ENCODE assay signal across 8 cellular contexts in the genomic region with DNA sequence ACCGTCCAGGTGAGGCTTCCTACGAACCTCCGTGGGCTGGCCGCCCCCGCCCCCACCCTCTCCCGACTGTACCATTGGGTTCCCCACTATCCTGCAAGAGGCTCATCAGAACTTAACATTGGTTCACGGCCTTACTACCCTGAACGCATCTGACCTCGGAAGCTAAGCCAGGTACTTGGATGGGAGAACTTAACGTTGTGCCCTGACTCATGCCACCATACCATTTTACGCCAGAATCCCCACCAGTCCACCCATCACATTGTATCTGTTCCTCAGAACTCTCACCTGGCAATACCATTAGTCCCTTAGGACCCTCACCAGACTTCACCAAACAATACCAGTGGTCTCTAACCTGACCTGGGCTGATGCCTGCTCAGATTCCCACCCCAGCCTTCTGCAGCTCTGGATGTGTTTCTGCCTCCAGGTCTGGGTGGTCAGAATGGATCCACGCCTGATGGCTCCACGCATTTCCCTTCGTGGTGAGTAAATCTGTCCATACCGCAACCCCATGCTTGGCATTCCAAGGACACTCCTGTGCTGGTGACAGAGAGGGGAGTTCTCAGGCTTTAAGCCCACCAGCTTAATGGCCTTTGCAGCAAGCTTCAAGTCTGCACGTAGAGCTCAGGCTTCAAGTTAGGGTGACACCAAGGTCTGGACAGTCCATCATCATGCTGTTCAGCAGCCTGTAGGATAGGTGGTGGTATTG. TPM values are rescaled to one million over a fixed set of nuclear protein-coding genes. Genes with fewer than 3 reads are reported as not detected.
A peak's percentile ranks its signal among the peaks of the same experiment; 100 is the strongest.
DNase-seq lines count a peak whose midpoint lies in the region; ATAC-seq, FAIRE-seq and TF ChIP-seq lines count a peak whose summit lies in the region.

No MANE protein-coding gene starts in this region.

- ATAC-seq in A549 (no peak; a peak in 2 of 6 replicates), IMR-90 (ENCODE audit: low read depth) (no peak), GM19023 (IDR thresholded peaks at IDR 0.05; ENCODE audit: unreplicated experiment) (no peak), HG03135 (IDR thresholded peaks at IDR 0.05; ENCODE audit: unreplicated experiment) (no peak)

- H3K23ac ChIP-seq in IMR-90 (ENCODE audit: low read depth, low read length), result peak overlapping the region; percentile 91

- H3K4me3 ChIP-seq in A549 (peak overlapping the region; percentile 78), IMR-90 (ENCODE audit: insufficient read depth, low read depth, low read length) (peak overlapping the region; percentile 67), mammary epithelial cell (replicated peaks in 1 of 3; ENCODE audit: insufficient read depth in 1 of 3, low read depth in 2 of 3, low read length in 3 of 3) (peak overlapping the region; percentile 54 to 90 (median 83)), mononuclear cell (ENCODE audit: low read length) (peak overlapping the region; percentile 98)

- H3K18ac ChIP-seq in IMR-90 (ENCODE audit: low read depth, low read length), result peak overlapping the region; percentile 54

- H4K20me1 ChIP-seq in IMR-90 (ENCODE audit: insufficient read depth, low read length) (peaks cover 34% of the 10 kb centered on the region), mammary epithelial cell (ENCODE audit: insufficient read depth, low read length) (peaks cover 3% of the 10 kb centered on the region)

- intact Hi-C loops in IMR-90 (cut with micrococcal nuclease), result loop anchor here (5.0 kb wide), 1 partner anchor 260 kb away; the partner anchor contains the start of gene APEH
- intact Hi-C loops in mammary epithelial cell (cut with micrococcal nuclease), result loop anchor here (1.0 to 2.0 kb wide), 4 partner anchors 34 to 242 kb away; partner anchors contain the start of genes GPX1, KLHDC8B and USP4

- no peaks in the 10 kb centered on the region for H3K9me3 ChIP-seq in A549
- H3K9me3 ChIP-seq in IMR-90 (ENCODE audit: control insufficient read depth, insufficient read depth, low read length), result no peaks in the 10 kb centered on the region
- no peaks in the 10 kb centered on the region for H3K9me3 ChIP-seq in mammary epithelial cell (replicated peaks; ENCODE audit: insufficient read depth, low read length)
- no peaks in the 10 kb centered on the region for H3K9me3 ChIP-seq in mononuclear cell (ENCODE audit: low read depth, low read length)

- H2AFZ ChIP-seq in IMR-90 (replicated peaks; ENCODE audit: low read length, poor library complexity), result peak overlapping the region; percentile 93
- peak overlapping the region; percentile 79 for H2AFZ ChIP-seq in mammary epithelial cell (ENCODE audit: low read depth, low read length)

- H3K4me1 ChIP-seq in A549 (peaks cover 32% of the 10 kb centered on the region), IMR-90 (ENCODE audit: control insufficient read depth, insufficient read depth, low read length) (peaks cover 9% of the 10 kb centered on the region), mammary epithelial cell (ENCODE audit: insufficient read depth, low read length) (peaks cover 35% of the 10 kb centered on the region), mononuclear cell (ENCODE audit: insufficient read depth, low read length) (peaks cover 83% of the 10 kb centered on the region)

- H3K9me1 ChIP-seq in IMR-90 (ENCODE audit: insufficient read depth, low read length), result peaks cover 30% of the 10 kb centered on the region

- H3K4ac ChIP-seq in IMR-90 (ENCODE audit: low read depth, low read length), result peak overlapping the region; percentile 98

- H2BK20ac ChIP-seq in IMR-90 (ENCODE audit: low read depth, low read length), result no peak overlapping the region; the same call in 1 of the 2 replicates

- H4K5ac ChIP-seq in IMR-90 (ENCODE audit: low read depth, low read length), result peak overlapping the region; percentile 81

- H2BK15ac ChIP-seq in IMR-90 (ENCODE audit: low read depth, low read length), result peak overlapping the region; percentile 34; the same call in 1 of the 3 replicates

- dilution Hi-C loops in IMR-90 (cut with HindIII; ENCODE audit: low sequenced_read_pairs, unreplicated experiment), result no loop called here
- dilution Hi-C loops in mammary epithelial cell (cut with HindIII; ENCODE audit: low sequenced_read_pairs), result loop anchor here (5.0 kb wide), 4 partner anchors 65 to 330 kb away; partner anchors contain the start of gene KLHDC8B

- peaks cover 12 to 53% of the 10 kb centered on the region in 2 experiments; a peak in 3 of 4 replicates for H3K79me1 ChIP-seq in IMR-90 (ENCODE audit: low read depth in 1 of 2, low read length in 2 of 2)

- peak overlapping the region; percentile 99 for H2AK9ac ChIP-seq in IMR-90 (replicated peaks; ENCODE audit: low read depth, low read length, poor library complexity)

- H4K8ac ChIP-seq in IMR-90 (ENCODE audit: low read depth in 2 of 2, low read length in 2 of 2), result peak overlapping the region; percentile 95 to 97

- POLR2A ChIA-PET in A549 (lab: Yijun Ruan, JAX), result interaction anchor here (1.5 kb wide), 1 partner anchor 73 kb away, joined by 4 read pairs; the partner anchor contains the start of gene USP4
- POLR2A ChIA-PET in IMR-90 (lab: Charles Lee; ENCODE audit: unreplicated experiment), result no interaction called here

- H3K27me3 ChIP-seq in IMR-90 (ENCODE audit: control insufficient read depth, insufficient read depth, low read length), result no peaks in the 10 kb centered on the region
- no peaks in the 10 kb centered on the region for H3K27me3 ChIP-seq in mammary epithelial cell (ENCODE audit: insufficient read depth, low read length)
- H3K27me3 ChIP-seq in mononuclear cell (ENCODE audit: insufficient read depth, low read length), result no peaks in the 10 kb centered on the region

- H3K4me2 ChIP-seq in A549, result peak overlapping the region; percentile 100
- peak overlapping the region; percentile 96 for H3K4me2 ChIP-seq in IMR-90 (ENCODE audit: low read depth, low read length)
- H3K4me2 ChIP-seq in mammary epithelial cell (ENCODE audit: insufficient read depth, low read depth, low read length), result peak overlapping the region; percentile 88

- H2AK5ac ChIP-seq in IMR-90 (ENCODE audit: low read depth, low read length), result peak overlapping the region; percentile 100

- H2BK120ac ChIP-seq in IMR-90 (ENCODE audit: low read depth, low read length), result peak overlapping the region; percentile 52

- BruUV-seq in IMR-90 (replicated peaks; lab: Mats Ljungman, UMichigan) (no TSS peak), mammary epithelial cell (replicated peaks; lab: Mats Ljungman, UMichigan) (no TSS peak)

- in situ Hi-C loops in IMR-90 (cut with MboI; ENCODE audit: low sequenced_read_pairs), result loop anchor here (5.0 kb wide), 1 partner anchor 60 kb away; no protein-coding TSS in a partner anchor
- in situ Hi-C loops in mammary epithelial cell (cut with MboI; ENCODE audit: low sequenced_read_pairs in 2 of 2), result no loop called here

- DNase-seq in A549 (ENCODE audit: low read depth in 1 of 2, low spot score in 1 of 2), result no peak
- DNase-seq in IMR-90, result no peak
- no peak for DNase-seq in mammary epithelial cell
- DNase-seq in HCEC 1CT, result no peak
- DNase-seq in COLO668 (lab: John Stamatoyannopoulos, UW; ENCODE audit: unreplicated experiment), result no peak

- H3K27ac ChIP-seq in A549, result peak overlapping the region; percentile 90 to 97
- H3K27ac ChIP-seq in IMR-90 (ENCODE audit: insufficient read depth, low read length), result peak overlapping the region; percentile 86
- H3K27ac ChIP-seq in mammary epithelial cell (ENCODE audit: insufficient read depth, low read depth, low read length), result peak overlapping the region; percentile 76

- CTCF ChIA-PET in A549 (lab: Yijun Ruan, JAX) (interaction anchor here (0.6 to 1.4 kb wide), 3 partner anchors 10 to 90 kb away, joined by 3 to 5 read pairs (median 3); no protein-coding TSS in a partner anchor), IMR-90 (lab: Yijun Ruan, JAX) (no interaction called here), mammary epithelial cell (lab: Charles Lee; ENCODE audit: low non-redundant PET) (no interaction called here)

- H3K79me2 ChIP-seq in mammary epithelial cell (ENCODE audit: insufficient read depth, low read length), result peaks cover 62% of the 10 kb centered on the region

- TF ChIP-seq POLR2A in A549 (IDR thresholded peaks at IDR 0.05; ENCODE audit: low read length), result no peak
- TF ChIP-seq POLR2A in IMR-90 (IDR thresholded peaks at IDR 0.05; ENCODE audit: low read depth, low read length), result no peak

- peaks cover 25% of the 10 kb centered on the region for H3K36me3 ChIP-seq in IMR-90 (ENCODE audit: control insufficient read depth, insufficient read depth, low read length)
- H3K36me3 ChIP-seq in mammary epithelial cell (ENCODE audit: insufficient read depth, low read length), result peaks cover 5% of the 10 kb centered on the region

- H3K56ac ChIP-seq in IMR-90 (ENCODE audit: extremely low read depth, insufficient read depth, low read length), result peak overlapping the region; percentile 91

- H3K14ac ChIP-seq in IMR-90 (replicated peaks; ENCODE audit: low read depth, low read length), result peak overlapping the region; percentile 98

- TF ChIP-seq RAD21 in A549 (conservative IDR thresholded peaks at IDR 0.05 in 1 of 2, IDR thresholded peaks at IDR 0.05 in 1 of 2) (no peak), IMR-90 (IDR thresholded peaks at IDR 0.05; ENCODE audit: low read length) (no peak)

- H3K9ac ChIP-seq in IMR-90 (ENCODE audit: low read depth, low read length), result peak overlapping the region; percentile 94
- peak overlapping the region; percentile 77 for H3K9ac ChIP-seq in mammary epithelial cell (ENCODE audit: insufficient read depth, low read length)

- H4K91ac ChIP-seq in IMR-90 (ENCODE audit: insufficient read depth, low read depth, low read length), result peak overlapping the region; percentile 97

- no peak for TF ChIP-seq EP300 in A549 (IDR thresholded peaks at IDR 0.05)

- peak overlapping the region; percentile 88 for H2BK5ac ChIP-seq in IMR-90 (ENCODE audit: low read depth, low read length, poor library complexity, severe bottlenecking)

- WGBS in A549 (ENCODE audit: missing lambda C conversion rate), result 25% methylated on average over 12 of the region's 16 CpGs
- WGBS in IMR-90 (ENCODE audit: extremely low coverage in 2 of 2, insufficient read length in 1 of 2), 2 experiments, result 49% methylated on average over 14 of the region's 16 CpGs; no CpG with 5 or more reads in 1 of the 2 experiments
- 12% methylated on average over 12 of the region's 16 CpGs for WGBS in mammary epithelial cell (ENCODE audit: low coverage, missing lambda C conversion rate)

- TF ChIP-seq CTCF in A549 (IDR thresholded peaks at IDR 0.05), result no peak
- TF ChIP-seq CTCF in IMR-90 (conservative IDR thresholded peaks at IDR 0.05; ENCODE audit: low read depth, low read length), result no peak
- TF ChIP-seq CTCF in mammary epithelial cell (conservative IDR thresholded peaks at IDR 0.05 in 1 of 2, IDR thresholded peaks at IDR 0.05 in 1 of 2; ENCODE audit: extremely low read depth in 1 of 2, insufficient read depth in 1 of 2, low read depth in 1 of 2, low read length in 2 of 2), result no peak

- FAIRE-seq in A549 (lab: Jason Lieb, UNC), result no peak

RNA-seq across cellular contexts. Expression of gene TCTA, which starts 0.6 kb away (rescaled TPM):
- polyA plus RNA-seq in A549 (2011; rRNA removed), result 14.8 and 19.9 TPM in 2 replicates
- polyA plus RNA-seq in A549 (2012; cell fraction: cytosol; rRNA removed), result 18.3 and 25.8 TPM in 2 replicates
- polyA plus RNA-seq in A549 (2012; cell fraction: nucleus; rRNA removed), result 6.0 and 9.5 TPM in 2 replicates
- 14.6 to 17.0 TPM (median 15.6 TPM) in 3 replicates for polyA plus RNA-seq in A549 (2017; fragmentation: RNase III; extraction: RNeasy Plus Mini Kit Qiagen cat#74134 plus additional on column Dnase treatment)
- polyA minus RNA-seq in A549 (2011; rRNA and poly(A)+ RNA removed), result 15.2 and 19.4 TPM in 2 replicates
- 12.8 and 15.1 TPM in 2 replicates for total RNA-seq in IMR-90 (2012; rRNA removed)
- polyA plus RNA-seq in IMR-90 (2012; rRNA removed), result 43.2 and 46.6 TPM in 2 replicates
- 32.0 and 57.4 TPM in 2 replicates for polyA plus RNA-seq in IMR-90 (2012; cell fraction: cytosol; rRNA removed)
- 14.9 and 15.1 TPM in 2 replicates for polyA plus RNA-seq in IMR-90 (2012; cell fraction: nucleus; rRNA removed; ENCODE audit: low replicate concordance)
- total RNA-seq in mammary epithelial cell, result 10 to 100 TPM; 17.3 to 21.7 TPM
- polyA plus RNA-seq in mammary epithelial cell, result 29.2 TPM
- 30.4 TPM for polyA minus RNA-seq in mammary epithelial cell
- total RNA-seq in mononuclear cell, result 15.3 TPM

RNA-seq across cellular contexts. Expression of gene RHOA, which starts 1.0 kb away (rescaled TPM):
- polyA plus RNA-seq in A549 (2011; rRNA removed) (332 and 343 TPM in 2 replicates), A549 (2017; fragmentation: RNase III; extraction: RNeasy Plus Mini Kit Qiagen cat#74134 plus additional on column Dnase treatment) (549 to 596 TPM (median 587 TPM) in 3 replicates), IMR-90 (2012; rRNA removed) (369 and 383 TPM in 2 replicates), mammary epithelial cell (486 TPM)
- 310 and 372 TPM in 2 replicates for polyA plus RNA-seq in A549 (2012; cell fraction: cytosol; rRNA removed)
- 227 and 266 TPM in 2 replicates for polyA plus RNA-seq in A549 (2012; cell fraction: nucleus; rRNA removed)
- 381 and 409 TPM in 2 replicates for polyA minus RNA-seq in A549 (2011; rRNA and poly(A)+ RNA removed)
- total RNA-seq in IMR-90 (2012; rRNA removed) (879 and 897 TPM in 2 replicates), mammary epithelial cell (100 to 1,000 TPM; 406 to 421 TPM), mononuclear cell (595 TPM)
- polyA plus RNA-seq in IMR-90 (2012; cell fraction: cytosol; rRNA removed), result 692 and 1,180 TPM in 2 replicates
- 208 and 242 TPM in 2 replicates for polyA plus RNA-seq in IMR-90 (2012; cell fraction: nucleus; rRNA removed; ENCODE audit: low replicate concordance)
- 1,295 TPM for polyA minus RNA-seq in mammary epithelial cell

RNA-seq across cellular contexts. Expression of gene AMT, which starts 9.5 kb away (rescaled TPM):
- 1.4 and 3.4 TPM in 2 replicates for polyA plus RNA-seq in A549 (2011; rRNA removed)
- 0.49 and 0.57 TPM in 2 replicates for polyA plus RNA-seq in A549 (2012; cell fraction: cytosol; rRNA removed)
- polyA plus RNA-seq in A549 (2012; cell fraction: nucleus; rRNA removed), result 6.7 and 10.3 TPM in 2 replicates
- polyA plus RNA-seq in A549 (2017; fragmentation: RNase III; extraction: RNeasy Plus Mini Kit Qiagen cat#74134 plus additional on column Dnase treatment), result 0.49 to 0.83 TPM (median 0.70 TPM) in 3 replicates
- 0.91 TPM in 1 of 2 replicates, not detected in the other for polyA minus RNA-seq in A549 (2011; rRNA and poly(A)+ RNA removed)
- total RNA-seq in IMR-90 (2012; rRNA removed), result 0.28 and 0.36 TPM in 2 replicates
- 5.0 and 5.5 TPM in 2 replicates for polyA plus RNA-seq in IMR-90 (2012; rRNA removed)
- 0.90 and 0.91 TPM in 2 replicates for polyA plus RNA-seq in IMR-90 (2012; cell fraction: cytosol; rRNA removed)
- polyA plus RNA-seq in IMR-90 (2012; cell fraction: nucleus; rRNA removed; ENCODE audit: low replicate concordance), result 47.6 and 77.6 TPM in 2 replicates
- total RNA-seq in mammary epithelial cell, result 1 to 10 TPM; 1.2 to 3.8 TPM
- polyA plus RNA-seq in mammary epithelial cell, result 1.7 TPM
- not detected for polyA minus RNA-seq in mammary epithelial cell
- 2.6 TPM for total RNA-seq in mononuclear cell

RNA-seq across cellular contexts. Expression of gene NICN1, which starts 16.3 kb away (rescaled TPM):
- polyA plus RNA-seq in A549 (2011; rRNA removed) (9.9 and 12.8 TPM in 2 replicates), A549 (2017; fragmentation: RNase III; extraction: RNeasy Plus Mini Kit Qiagen cat#74134 plus additional on column Dnase treatment) (10.0 to 11.2 TPM (median 10.7 TPM) in 3 replicates), IMR-90 (2012; rRNA removed) (8.0 and 11.4 TPM in 2 replicates), mammary epithelial cell (7.3 TPM)
- 7.0 and 10.7 TPM in 2 replicates for polyA plus RNA-seq in A549 (2012; cell fraction: cytosol; rRNA removed)
- 32.1 and 47.5 TPM in 2 replicates for polyA plus RNA-seq in A549 (2012; cell fraction: nucleus; rRNA removed)
- polyA minus RNA-seq in A549 (2011; rRNA and poly(A)+ RNA removed), result 27.8 and 30.0 TPM in 2 replicates
- total RNA-seq in IMR-90 (2012; rRNA removed) (2.8 and 3.4 TPM in 2 replicates), mammary epithelial cell (10 to 100 TPM in 1 of 2 donors, 1 to 10 TPM in 1; 7.3 to 12.5 TPM), mononuclear cell (3.7 TPM)
- polyA plus RNA-seq in IMR-90 (2012; cell fraction: cytosol; rRNA removed), result 4.5 and 6.7 TPM in 2 replicates
- polyA plus RNA-seq in IMR-90 (2012; cell fraction: nucleus; rRNA removed; ENCODE audit: low replicate concordance), result 143 and 158 TPM in 2 replicates
- 2.1 TPM for polyA minus RNA-seq in mammary epithelial cell

RNA-seq across cellular contexts. Expression of gene GPX1, which starts 54.6 kb away (rescaled TPM):
- polyA plus RNA-seq in A549 (2011; rRNA removed) (150 and 157 TPM in 2 replicates), A549 (2017; fragmentation: RNase III; extraction: RNeasy Plus Mini Kit Qiagen cat#74134 plus additional on column Dnase treatment) (247 to 301 TPM (median 271 TPM) in 3 replicates), IMR-90 (2012; rRNA removed) (680 and 1,004 TPM in 2 replicates), mammary epithelial cell (776 TPM)
- polyA plus RNA-seq in A549 (2012; cell fraction: cytosol; rRNA removed), result 490 and 493 TPM in 2 replicates
- 305 and 341 TPM in 2 replicates for polyA plus RNA-seq in A549 (2012; cell fraction: nucleus; rRNA removed)
- polyA minus RNA-seq in A549 (2011; rRNA and poly(A)+ RNA removed), result 28.9 and 37.2 TPM in 2 replicates
- total RNA-seq in IMR-90 (2012; rRNA removed) (126 and 128 TPM in 2 replicates), mammary epithelial cell (100 to 1,000 TPM; 275 to 607 TPM), mononuclear cell (149 TPM)
- 950 and 1,047 TPM in 2 replicates for polyA plus RNA-seq in IMR-90 (2012; cell fraction: cytosol; rRNA removed)
- 169 and 330 TPM in 2 replicates for polyA plus RNA-seq in IMR-90 (2012; cell fraction: nucleus; rRNA removed; ENCODE audit: low replicate concordance)
- polyA minus RNA-seq in mammary epithelial cell, result 167 TPM
